ENCODE assay signal across 1 cellular context in the genomic region with DNA sequence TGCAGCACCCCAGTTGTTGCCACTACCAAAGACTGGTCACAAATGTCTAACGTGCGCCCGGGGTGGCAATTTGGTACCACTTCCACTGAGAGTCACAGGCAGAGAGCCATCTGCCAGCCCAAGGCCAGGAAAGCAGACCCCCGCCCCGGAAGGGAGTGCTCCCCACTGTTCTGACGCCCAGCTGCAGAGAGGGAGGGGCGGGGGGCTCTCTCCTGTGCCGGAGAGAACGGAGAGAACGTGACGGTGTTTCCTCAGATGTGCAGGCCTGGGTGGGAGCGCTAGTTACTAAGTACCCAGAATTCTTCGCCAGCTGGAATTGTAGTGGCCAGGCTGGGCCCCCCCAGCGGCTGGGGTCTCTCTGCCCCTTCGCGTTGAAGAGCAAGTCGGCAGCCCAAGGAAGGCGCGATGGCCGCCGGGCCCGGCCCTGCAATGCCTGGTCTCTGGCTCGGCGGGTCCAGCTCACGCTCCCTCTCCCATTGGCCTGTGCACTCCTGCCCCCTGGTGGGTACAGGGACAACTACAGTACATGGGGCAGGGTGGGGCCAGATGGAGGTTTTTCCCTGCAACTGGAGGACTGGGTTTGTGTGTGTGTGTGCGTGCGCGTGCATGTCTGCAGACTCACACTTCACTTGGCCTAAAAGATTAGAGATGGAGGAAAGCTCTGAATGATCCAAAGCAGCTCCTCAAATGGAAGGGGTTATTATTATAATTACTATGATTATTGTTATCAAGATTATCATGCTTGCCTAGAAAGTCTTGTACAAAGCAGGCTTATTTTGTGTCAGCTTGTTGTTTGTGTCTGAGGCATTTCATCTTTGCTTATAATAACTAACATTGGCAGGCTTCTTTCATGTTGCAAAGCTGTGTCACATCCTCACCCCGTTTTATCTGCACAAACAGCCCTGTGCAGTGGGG.
TF ChIP-seq lines count a peak whose summit lies in the region.

No MANE protein-coding gene starts in this region.

TF ChIP-seq in K562, 482 proteins besides CTCF, POLR2A, EP300 and RAD21 (continued from another document and continues in another):
- TF ChIP-seq MTA3 (IDR thresholded peaks at IDR 0.05; ENCODE audit: borderline replicate concordance) (no peak), PPARD (CRISPR knock-in tag; IDR thresholded peaks at IDR 0.05) (no peak), ZNF282 (CRISPR knock-in tag; IDR thresholded peaks at IDR 0.05) (no peak), TCF7L2 (IDR thresholded peaks at IDR 0.05; ENCODE audit: low read depth, low read length) (no peak), KDM2B (CRISPR knock-in tag; IDR thresholded peaks at IDR 0.05) (no peak), EHMT2 (IDR thresholded peaks at IDR 0.05) (no peak), TEAD1 (CRISPR knock-in tag; IDR thresholded peaks at IDR 0.05) (no peak), THRB (CRISPR knock-in tag; conservative IDR thresholded peaks at IDR 0.05) (no peak), BRF1 (IDR thresholded peaks at IDR 0.05; ENCODE audit: borderline replicate concordance, extremely low read depth, insufficient read length) (no peak), RB1 (IDR thresholded peaks at IDR 0.05; ENCODE audit: low read depth) (peak; percentile 83), ZNF318 (IDR thresholded peaks at IDR 0.05; ENCODE audit: borderline replicate concordance in 1 of 2, low read depth in 1 of 2) (no peak), NCOR1 (IDR thresholded peaks at IDR 0.05) (no peak), ZNF253 (CRISPR knock-in tag; conservative IDR thresholded peaks at IDR 0.05) (no peak), SMAD4 (CRISPR knock-in tag; conservative IDR thresholded peaks at IDR 0.05) (no peak), BRCA1 (IDR thresholded peaks at IDR 0.05) (no peak), BRCA1 (CRISPR knock-in tag; IDR thresholded peaks at IDR 0.05) (no peak), ZNF41 (CRISPR knock-in tag; conservative IDR thresholded peaks at IDR 0.05) (no peak), SUPT5H (IDR thresholded peaks at IDR 0.05) (no peak), RNF219 (CRISPR knock-in tag; IDR thresholded peaks at IDR 0.05) (no peak), ZNF695 (CRISPR knock-in tag; IDR thresholded peaks at IDR 0.05) (no peak), HDGF (IDR thresholded peaks at IDR 0.05) (no peak), STAG1 (CRISPR knock-in tag; IDR thresholded peaks at IDR 0.05; ENCODE audit: borderline replicate concordance) (peak; percentile 75; the same call in 1 of the 2 replicates), PML (IDR thresholded peaks at IDR 0.05; ENCODE audit: low read length) (no peak), FOSL1 (tag; conservative IDR thresholded peaks at IDR 0.05) (no peak), GATAD2A (IDR thresholded peaks at IDR 0.05) (no peak), ZBTB8A (IDR thresholded peaks at IDR 0.05; ENCODE audit: partially characterized antibody) (no peak), MEF2A (IDR thresholded peaks at IDR 0.05; ENCODE audit: control insufficient read depth, low read depth, low read length) (no peak), ZNF780A (CRISPR knock-in tag; IDR thresholded peaks at IDR 0.05) (no peak), L3MBTL2 (IDR thresholded peaks at IDR 0.05) (peak; percentile 77), SMAD2 (IDR thresholded peaks at IDR 0.05; ENCODE audit: low read depth, low read length) (no peak), ZNF785 (CRISPR knock-in tag; IDR thresholded peaks at IDR 0.05) (no peak), ETV1 (tag; conservative IDR thresholded peaks at IDR 0.05; ENCODE audit: low read depth) (no peak), ILK (tag; IDR thresholded peaks at IDR 0.05; ENCODE audit: borderline replicate concordance, low read depth) (no peak), TSC22D4 (tag; IDR thresholded peaks at IDR 0.05) (no peak), SPI1 (IDR thresholded peaks at IDR 0.05; ENCODE audit: borderline replicate concordance, low read depth, low read length) (no peak)
- TF ChIP-seq, protein P1, sequence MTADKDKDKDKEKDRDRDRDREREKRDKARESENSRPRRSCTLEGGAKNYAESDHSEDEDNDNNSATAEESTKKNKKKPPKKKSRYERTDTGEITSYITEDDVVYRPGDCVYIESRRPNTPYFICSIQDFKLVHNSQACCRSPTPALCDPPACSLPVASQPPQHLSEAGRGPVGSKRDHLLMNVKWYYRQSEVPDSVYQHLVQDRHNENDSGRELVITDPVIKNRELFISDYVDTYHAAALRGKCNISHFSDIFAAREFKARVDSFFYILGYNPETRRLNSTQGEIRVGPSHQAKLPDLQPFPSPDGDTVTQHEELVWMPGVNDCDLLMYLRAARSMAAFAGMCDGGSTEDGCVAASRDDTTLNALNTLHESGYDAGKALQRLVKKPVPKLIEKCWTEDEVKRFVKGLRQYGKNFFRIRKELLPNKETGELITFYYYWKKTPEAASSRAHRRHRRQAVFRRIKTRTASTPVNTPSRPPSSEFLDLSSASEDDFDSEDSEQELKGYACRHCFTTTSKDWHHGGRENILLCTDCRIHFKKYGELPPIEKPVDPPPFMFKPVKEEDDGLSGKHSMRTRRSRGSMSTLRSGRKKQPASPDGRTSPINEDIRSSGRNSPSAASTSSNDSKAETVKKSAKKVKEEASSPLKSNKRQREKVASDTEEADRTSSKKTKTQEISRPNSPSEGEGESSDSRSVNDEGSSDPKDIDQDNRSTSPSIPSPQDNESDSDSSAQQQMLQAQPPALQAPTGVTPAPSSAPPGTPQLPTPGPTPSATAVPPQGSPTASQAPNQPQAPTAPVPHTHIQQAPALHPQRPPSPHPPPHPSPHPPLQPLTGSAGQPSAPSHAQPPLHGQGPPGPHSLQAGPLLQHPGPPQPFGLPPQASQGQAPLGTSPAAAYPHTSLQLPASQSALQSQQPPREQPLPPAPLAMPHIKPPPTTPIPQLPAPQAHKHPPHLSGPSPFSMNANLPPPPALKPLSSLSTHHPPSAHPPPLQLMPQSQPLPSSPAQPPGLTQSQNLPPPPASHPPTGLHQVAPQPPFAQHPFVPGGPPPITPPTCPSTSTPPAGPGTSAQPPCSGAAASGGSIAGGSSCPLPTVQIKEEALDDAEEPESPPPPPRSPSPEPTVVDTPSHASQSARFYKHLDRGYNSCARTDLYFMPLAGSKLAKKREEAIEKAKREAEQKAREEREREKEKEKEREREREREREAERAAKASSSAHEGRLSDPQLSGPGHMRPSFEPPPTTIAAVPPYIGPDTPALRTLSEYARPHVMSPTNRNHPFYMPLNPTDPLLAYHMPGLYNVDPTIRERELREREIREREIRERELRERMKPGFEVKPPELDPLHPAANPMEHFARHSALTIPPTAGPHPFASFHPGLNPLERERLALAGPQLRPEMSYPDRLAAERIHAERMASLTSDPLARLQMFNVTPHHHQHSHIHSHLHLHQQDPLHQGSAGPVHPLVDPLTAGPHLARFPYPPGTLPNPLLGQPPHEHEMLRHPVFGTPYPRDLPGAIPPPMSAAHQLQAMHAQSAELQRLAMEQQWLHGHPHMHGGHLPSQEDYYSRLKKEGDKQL (CRISPR knock-in tag; IDR thresholded peaks at IDR 0.05; ENCODE audit: borderline replicate concordance) = no peak
- TF ChIP-seq, protein P2, sequence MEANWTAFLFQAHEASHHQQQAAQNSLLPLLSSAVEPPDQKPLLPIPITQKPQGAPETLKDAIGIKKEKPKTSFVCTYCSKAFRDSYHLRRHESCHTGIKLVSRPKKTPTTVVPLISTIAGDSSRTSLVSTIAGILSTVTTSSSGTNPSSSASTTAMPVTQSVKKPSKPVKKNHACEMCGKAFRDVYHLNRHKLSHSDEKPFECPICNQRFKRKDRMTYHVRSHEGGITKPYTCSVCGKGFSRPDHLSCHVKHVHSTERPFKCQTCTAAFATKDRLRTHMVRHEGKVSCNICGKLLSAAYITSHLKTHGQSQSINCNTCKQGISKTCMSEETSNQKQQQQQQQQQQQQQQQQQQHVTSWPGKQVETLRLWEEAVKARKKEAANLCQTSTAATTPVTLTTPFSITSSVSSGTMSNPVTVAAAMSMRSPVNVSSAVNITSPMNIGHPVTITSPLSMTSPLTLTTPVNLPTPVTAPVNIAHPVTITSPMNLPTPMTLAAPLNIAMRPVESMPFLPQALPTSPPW (CRISPR knock-in tag; IDR thresholded peaks at IDR 0.05) = peak; percentile 61
- TF ChIP-seq, protein P3, sequence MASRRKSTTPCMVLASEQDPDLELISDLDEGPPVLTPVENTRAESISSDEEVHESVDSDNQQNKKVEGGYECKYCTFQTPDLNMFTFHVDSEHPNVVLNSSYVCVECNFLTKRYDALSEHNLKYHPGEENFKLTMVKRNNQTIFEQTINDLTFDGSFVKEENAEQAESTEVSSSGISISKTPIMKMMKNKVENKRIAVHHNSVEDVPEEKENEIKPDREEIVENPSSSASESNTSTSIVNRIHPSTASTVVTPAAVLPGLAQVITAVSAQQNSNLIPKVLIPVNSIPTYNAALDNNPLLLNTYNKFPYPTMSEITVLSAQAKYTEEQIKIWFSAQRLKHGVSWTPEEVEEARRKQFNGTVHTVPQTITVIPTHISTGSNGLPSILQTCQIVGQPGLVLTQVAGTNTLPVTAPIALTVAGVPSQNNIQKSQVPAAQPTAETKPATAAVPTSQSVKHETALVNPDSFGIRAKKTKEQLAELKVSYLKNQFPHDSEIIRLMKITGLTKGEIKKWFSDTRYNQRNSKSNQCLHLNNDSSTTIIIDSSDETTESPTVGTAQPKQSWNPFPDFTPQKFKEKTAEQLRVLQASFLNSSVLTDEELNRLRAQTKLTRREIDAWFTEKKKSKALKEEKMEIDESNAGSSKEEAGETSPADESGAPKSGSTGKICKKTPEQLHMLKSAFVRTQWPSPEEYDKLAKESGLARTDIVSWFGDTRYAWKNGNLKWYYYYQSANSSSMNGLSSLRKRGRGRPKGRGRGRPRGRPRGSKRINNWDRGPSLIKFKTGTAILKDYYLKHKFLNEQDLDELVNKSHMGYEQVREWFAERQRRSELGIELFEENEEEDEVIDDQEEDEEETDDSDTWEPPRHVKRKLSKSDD (conservative IDR thresholded peaks at IDR 0.05; ENCODE audit: low read length) = no peak
